Comparison of ENCODE assay signal across 21 cellular contexts in the genomic region with DNA sequence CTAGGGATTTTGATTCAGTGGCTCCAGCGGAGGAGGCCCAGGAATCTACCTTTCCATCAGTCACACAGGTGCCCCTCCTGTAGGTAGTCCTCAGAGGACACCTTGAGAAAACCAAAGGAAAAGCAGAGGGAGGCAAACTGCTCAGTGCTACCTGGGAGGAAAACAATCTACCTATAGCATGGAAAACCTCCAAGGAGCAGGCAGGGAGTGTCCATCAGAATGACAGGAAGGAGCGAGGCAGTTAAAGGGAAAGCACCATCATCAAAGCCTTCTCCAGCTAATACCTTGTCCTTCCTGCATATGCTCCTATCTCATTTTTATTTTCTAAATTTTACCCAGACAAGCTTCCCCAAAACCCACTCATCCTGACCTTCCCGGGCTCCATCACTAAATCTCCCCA. TPM values are rescaled to one million over a fixed set of nuclear protein-coding genes. Genes with fewer than 3 reads are reported as not detected.
DNase-seq lines count a peak whose midpoint lies in the region; ATAC-seq, FAIRE-seq and TF ChIP-seq lines count a peak whose summit lies in the region.
"Had no signal": no experiment of that assay in that cellular context is flagged by ENCODE, and none has a peak within 500 bp of the region (broad histone marks: within the 10 kb centered on the region; RNA-seq: fewer than 3 reads in every experiment).

No MANE protein-coding gene starts in this region.

- H3K9me3 ChIP-seq in heart right ventricle, result peaks cover 0 to 13% (median 0%) of the 10 kb centered on the region in 11 donors
- H3K9me3 ChIP-seq in colonic mucosa, result no peaks in the 10 kb centered on the region
- peaks cover 6% of the 10 kb centered on the region for H3K9me3 ChIP-seq in mucosa of descending colon
- H3K9me3 ChIP-seq: HAP-1 had no signal

- H3K27me3 ChIP-seq in heart right ventricle, result no peaks in the 10 kb centered on the region
- H3K27me3 ChIP-seq in colonic mucosa, result no peaks in the 10 kb centered on the region

- H3K27ac ChIP-seq in heart right ventricle, result peak overlapping the region in 7 of 10 donors; percentile 56 to 95 (median 85)
- H3K27ac ChIP-seq in colonic mucosa, result no peak overlapping the region

- 84 to 90% methylated on average over 3 of the region's 3 CpGs for WGBS in heart right ventricle, 2 donors

- no peak overlapping the region for H3K9ac ChIP-seq in colonic mucosa (ENCODE audit: low read depth in 2 of 2, low read length in 2 of 2)

- H3K4me3 ChIP-seq in heart right ventricle (no peak overlapping the region), colonic mucosa (no peak overlapping the region), mucosa of descending colon (no peak overlapping the region)
- H3K4me3 ChIP-seq: HAP-1 had no signal

- H3K4me1 ChIP-seq in heart right ventricle, result peaks cover 0 to 66% (median 14%) of the 10 kb centered on the region in 9 donors
- no peaks in the 10 kb centered on the region for H3K4me1 ChIP-seq in colonic mucosa
- no peaks in the 10 kb centered on the region for H3K4me1 ChIP-seq in mucosa of descending colon (ENCODE audit: low read depth)
- H3K4me1 ChIP-seq: HAP-1 had no signal

- TF ChIP-seq CTCF in heart right ventricle (IDR thresholded peaks at IDR 0.05) (no peak), colonic mucosa (IDR thresholded peaks at IDR 0.05) (no peak), mucosa of descending colon (IDR thresholded peaks at IDR 0.05) (no peak)

- peak; percentile 31 for FAIRE-seq in HTR-8/SVneo (lab: Jason Lieb, UNC)
- FAIRE-seq: GM12891, GM18507, H54 had no signal

- H3K36me3 ChIP-seq in heart right ventricle (no peaks in the 10 kb centered on the region), colonic mucosa (no peaks in the 10 kb centered on the region), mucosa of descending colon (ENCODE audit: low read depth) (no peaks in the 10 kb centered on the region)
- H3K36me3 ChIP-seq: HAP-1 had no signal

- no peak for ATAC-seq in heart right ventricle
- no peak for ATAC-seq in Right ventricle myocardium inferior
- ATAC-seq in mucosa of descending colon, result peak; percentile 83

- intact Hi-C loops in heart right ventricle (cut with DNase I), result no loop called here
- intact Hi-C loops in Right ventricle myocardium inferior (cut with DNase I), result loop anchor here (2.0 kb wide), 1 partner anchor 56 kb away; no protein-coding TSS in a partner anchor
- intact Hi-C loops in colonic mucosa (cut with DNase I), result no loop called here
- intact Hi-C loops in mucosa of descending colon (cut with DNase I, micrococcal nuclease), result no loop called here

- no peak for DNase-seq in heart right ventricle
- no peak for DNase-seq in Right ventricle myocardium inferior (ENCODE audit: missing footprints)
- no peak for DNase-seq in HTR-8/SVneo (ENCODE audit: insufficient read length, low spot score)
- DNase-seq in colonic mucosa, result peak; percentile 36
- peak in 1 of 3 donors; percentile 45 for DNase-seq in mucosa of descending colon
- DNase-seq in superior temporal gyrus (ENCODE audit: extremely low spot score), result no peak
- DNase-seq in GM19240 (ENCODE audit: insufficient read length, low spot score), result no peak
- DNase-seq: C1 segment of cervical spinal cord; Calu3; CD4-positive, alpha-beta memory T cell; COR-L47; DMS53; DMS79 treated with DMSO at 0.1 percent for 48 hours; GF-D8; GOT3; HFFc6 had no signal

RNA-seq across cellular contexts. Expression of gene DPF3, which starts 25.4 kb away (rescaled TPM):
- total RNA-seq in heart right ventricle (10 to 100 TPM; 23.2 to 52.3 (median 43.5) TPM), Right ventricle myocardium inferior (27.3 TPM), colonic mucosa (10 to 100 TPM in 1 of 2 donors, 1 to 10 TPM in 1; 6.7 to 14.0 TPM), mucosa of descending colon (10 to 100 TPM in 2 of 3 donors, 1 to 10 TPM in 1; 9.3 to 21.9 (median 10.9) TPM)
- polyA plus RNA-seq in heart right ventricle, result 10 to 100 TPM in 1 of 2 donors, 1 to 10 TPM in 1; 3.8 to 18.1 TPM
- total RNA-seq: G401 had no signal

RNA-seq across cellular contexts. Expression of gene DCAF4, which starts 57.8 kb away (rescaled TPM):
- total RNA-seq in heart right ventricle (1 to 10 TPM; 3.8 to 8.9 (median 6.4) TPM), Right ventricle myocardium inferior (7.9 TPM), colonic mucosa (10 to 100 TPM in 1 of 2 donors, 1 to 10 TPM in 1; 8.3 to 11.3 TPM), mucosa of descending colon (10 to 100 TPM; 13.9 to 27.0 (median 15.7) TPM)
- 1 to 10 TPM; 2.2 to 6.5 TPM for polyA plus RNA-seq in heart right ventricle
